2 cellular contexts compared by ENCODE assay signal in the genomic region with DNA sequence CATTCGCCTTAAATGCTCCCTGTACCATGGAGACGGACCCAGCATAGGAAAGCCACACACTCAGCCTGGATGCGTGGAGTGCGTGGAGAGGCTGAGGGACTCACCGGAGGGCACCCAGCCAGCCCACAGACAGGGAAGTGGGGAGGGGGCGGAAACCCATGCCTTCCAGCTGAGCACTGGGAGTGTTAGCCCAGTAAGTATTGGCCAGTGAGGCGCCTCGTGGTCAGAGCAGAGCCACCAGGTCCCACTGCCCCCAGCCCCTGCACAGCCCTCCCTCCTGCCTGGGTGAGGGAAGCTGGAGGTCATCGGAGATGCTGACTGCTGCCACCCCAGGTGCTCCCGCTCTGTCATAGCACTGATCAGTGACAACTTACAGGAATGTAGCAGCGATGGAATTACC.
TF ChIP-seq lines count a peak whose summit lies in the region.

No MANE protein-coding gene starts in this region.

TF ChIP-seq in GM23338, 12 proteins besides CTCF, POLR2A, EP300 and RAD21 (continued from another document):
- TF ChIP-seq EZH2 (IDR thresholded peaks at IDR 0.05; ENCODE audit: low read depth, unreplicated experiment) (no peak), EZH2phosphoT487 (IDR thresholded peaks at IDR 0.05; ENCODE audit: unreplicated experiment) (no peak), JUNB (IDR thresholded peaks at IDR 0.05; ENCODE audit: unreplicated experiment) (no peak), NANOG (IDR thresholded peaks at IDR 0.05; ENCODE audit: borderline replicate concordance) (no peak), CREB1 (CRISPR knock-in tag; IDR thresholded peaks at IDR 0.05; ENCODE audit: low read depth) (no peak), ZNF331 (CRISPR knock-in tag; IDR thresholded peaks at IDR 0.05; ENCODE audit: low read depth) (no peak)
- TF ChIP-seq, protein P1, sequence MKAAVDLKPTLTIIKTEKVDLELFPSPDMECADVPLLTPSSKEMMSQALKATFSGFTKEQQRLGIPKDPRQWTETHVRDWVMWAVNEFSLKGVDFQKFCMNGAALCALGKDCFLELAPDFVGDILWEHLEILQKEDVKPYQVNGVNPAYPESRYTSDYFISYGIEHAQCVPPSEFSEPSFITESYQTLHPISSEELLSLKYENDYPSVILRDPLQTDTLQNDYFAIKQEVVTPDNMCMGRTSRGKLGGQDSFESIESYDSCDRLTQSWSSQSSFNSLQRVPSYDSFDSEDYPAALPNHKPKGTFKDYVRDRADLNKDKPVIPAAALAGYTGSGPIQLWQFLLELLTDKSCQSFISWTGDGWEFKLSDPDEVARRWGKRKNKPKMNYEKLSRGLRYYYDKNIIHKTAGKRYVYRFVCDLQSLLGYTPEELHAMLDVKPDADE (IDR thresholded peaks at IDR 0.05) = no peak
- TF ChIP-seq, protein P2, sequence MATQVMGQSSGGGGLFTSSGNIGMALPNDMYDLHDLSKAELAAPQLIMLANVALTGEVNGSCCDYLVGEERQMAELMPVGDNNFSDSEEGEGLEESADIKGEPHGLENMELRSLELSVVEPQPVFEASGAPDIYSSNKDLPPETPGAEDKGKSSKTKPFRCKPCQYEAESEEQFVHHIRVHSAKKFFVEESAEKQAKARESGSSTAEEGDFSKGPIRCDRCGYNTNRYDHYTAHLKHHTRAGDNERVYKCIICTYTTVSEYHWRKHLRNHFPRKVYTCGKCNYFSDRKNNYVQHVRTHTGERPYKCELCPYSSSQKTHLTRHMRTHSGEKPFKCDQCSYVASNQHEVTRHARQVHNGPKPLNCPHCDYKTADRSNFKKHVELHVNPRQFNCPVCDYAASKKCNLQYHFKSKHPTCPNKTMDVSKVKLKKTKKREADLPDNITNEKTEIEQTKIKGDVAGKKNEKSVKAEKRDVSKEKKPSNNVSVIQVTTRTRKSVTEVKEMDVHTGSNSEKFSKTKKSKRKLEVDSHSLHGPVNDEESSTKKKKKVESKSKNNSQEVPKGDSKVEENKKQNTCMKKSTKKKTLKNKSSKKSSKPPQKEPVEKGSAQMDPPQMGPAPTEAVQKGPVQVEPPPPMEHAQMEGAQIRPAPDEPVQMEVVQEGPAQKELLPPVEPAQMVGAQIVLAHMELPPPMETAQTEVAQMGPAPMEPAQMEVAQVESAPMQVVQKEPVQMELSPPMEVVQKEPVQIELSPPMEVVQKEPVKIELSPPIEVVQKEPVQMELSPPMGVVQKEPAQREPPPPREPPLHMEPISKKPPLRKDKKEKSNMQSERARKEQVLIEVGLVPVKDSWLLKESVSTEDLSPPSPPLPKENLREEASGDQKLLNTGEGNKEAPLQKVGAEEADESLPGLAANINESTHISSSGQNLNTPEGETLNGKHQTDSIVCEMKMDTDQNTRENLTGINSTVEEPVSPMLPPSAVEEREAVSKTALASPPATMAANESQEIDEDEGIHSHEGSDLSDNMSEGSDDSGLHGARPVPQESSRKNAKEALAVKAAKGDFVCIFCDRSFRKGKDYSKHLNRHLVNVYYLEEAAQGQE (IDR thresholded peaks at IDR 0.05; ENCODE audit: unreplicated experiment) = no peak
- TF ChIP-seq, protein P3, sequence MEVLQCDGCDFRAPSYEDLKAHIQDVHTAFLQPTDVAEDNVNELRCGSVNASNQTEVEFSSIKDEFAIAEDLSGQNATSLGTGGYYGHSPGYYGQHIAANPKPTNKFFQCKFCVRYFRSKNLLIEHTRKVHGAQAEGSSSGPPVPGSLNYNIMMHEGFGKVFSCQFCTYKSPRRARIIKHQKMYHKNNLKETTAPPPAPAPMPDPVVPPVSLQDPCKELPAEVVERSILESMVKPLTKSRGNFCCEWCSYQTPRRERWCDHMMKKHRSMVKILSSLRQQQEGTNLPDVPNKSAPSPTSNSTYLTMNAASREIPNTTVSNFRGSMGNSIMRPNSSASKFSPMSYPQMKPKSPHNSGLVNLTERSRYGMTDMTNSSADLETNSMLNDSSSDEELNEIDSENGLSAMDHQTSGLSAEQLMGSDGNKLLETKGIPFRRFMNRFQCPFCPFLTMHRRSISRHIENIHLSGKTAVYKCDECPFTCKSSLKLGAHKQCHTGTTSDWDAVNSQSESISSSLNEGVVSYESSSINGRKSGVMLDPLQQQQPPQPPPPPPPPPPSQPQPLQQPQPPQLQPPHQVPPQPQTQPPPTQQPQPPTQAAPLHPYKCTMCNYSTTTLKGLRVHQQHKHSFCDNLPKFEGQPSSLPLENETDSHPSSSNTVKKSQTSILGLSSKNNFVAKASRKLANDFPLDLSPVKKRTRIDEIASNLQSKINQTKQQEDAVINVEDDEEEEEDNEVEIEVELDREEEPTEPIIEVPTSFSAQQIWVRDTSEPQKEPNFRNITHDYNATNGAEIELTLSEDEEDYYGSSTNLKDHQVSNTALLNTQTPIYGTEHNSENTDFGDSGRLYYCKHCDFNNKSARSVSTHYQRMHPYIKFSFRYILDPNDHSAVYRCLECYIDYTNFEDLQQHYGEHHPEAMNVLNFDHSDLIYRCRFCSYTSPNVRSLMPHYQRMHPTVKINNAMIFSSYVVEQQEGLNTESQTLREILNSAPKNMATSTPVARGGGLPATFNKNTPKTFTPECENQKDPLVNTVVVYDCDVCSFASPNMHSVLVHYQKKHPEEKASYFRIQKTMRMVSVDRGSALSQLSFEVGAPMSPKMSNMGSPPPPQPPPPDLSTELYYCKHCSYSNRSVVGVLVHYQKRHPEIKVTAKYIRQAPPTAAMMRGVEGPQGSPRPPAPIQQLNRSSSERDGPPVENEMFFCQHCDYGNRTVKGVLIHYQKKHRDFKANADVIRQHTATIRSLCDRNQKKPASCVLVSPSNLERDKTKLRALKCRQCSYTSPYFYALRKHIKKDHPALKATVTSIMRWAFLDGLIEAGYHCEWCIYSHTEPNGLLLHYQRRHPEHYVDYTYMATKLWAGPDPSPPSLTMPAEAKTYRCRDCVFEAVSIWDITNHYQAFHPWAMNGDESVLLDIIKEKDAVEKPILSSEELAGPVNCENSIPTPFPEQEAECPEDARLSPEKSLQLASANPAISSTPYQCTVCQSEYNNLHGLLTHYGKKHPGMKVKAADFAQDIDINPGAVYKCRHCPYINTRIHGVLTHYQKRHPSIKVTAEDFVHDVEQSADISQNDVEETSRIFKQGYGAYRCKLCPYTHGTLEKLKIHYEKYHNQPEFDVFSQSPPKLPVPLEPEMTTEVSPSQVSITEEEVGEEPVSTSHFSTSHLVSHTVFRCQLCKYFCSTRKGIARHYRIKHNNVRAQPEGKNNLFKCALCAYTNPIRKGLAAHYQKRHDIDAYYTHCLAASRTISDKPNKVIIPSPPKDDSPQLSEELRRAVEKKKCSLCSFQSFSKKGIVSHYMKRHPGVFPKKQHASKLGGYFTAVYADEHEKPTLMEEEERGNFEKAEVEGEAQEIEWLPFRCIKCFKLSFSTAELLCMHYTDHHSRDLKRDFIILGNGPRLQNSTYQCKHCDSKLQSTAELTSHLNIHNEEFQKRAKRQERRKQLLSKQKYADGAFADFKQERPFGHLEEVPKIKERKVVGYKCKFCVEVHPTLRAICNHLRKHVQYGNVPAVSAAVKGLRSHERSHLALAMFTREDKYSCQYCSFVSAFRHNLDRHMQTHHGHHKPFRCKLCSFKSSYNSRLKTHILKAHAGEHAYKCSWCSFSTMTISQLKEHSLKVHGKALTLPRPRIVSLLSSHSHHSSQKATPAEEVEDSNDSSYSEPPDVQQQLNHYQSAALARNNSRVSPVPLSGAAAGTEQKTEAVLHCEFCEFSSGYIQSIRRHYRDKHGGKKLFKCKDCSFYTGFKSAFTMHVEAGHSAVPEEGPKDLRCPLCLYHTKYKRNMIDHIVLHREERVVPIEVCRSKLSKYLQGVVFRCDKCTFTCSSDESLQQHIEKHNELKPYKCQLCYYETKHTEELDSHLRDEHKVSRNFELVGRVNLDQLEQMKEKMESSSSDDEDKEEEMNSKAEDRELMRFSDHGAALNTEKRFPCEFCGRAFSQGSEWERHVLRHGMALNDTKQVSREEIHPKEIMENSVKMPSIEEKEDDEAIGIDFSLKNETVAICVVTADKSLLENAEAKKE (CRISPR knock-in tag; IDR thresholded peaks at IDR 0.05) = no peak

TF ChIP-seq in endothelial cell of umbilical vein, 7 proteins besides CTCF, POLR2A, EP300 and RAD21 (continued from another document):
- TF ChIP-seq MYC (IDR thresholded peaks at IDR 0.05; ENCODE audit: low read depth, low read length) = no peak
- TF ChIP-seq EZH2 (IDR thresholded peaks at IDR 0.05; ENCODE audit: borderline replicate concordance, low read depth, low read length, severe bottlenecking) = no peak
- TF ChIP-seq JUN (IDR thresholded peaks at IDR 0.05; ENCODE audit: borderline replicate concordance, insufficient read depth, insufficient read length, low read depth) = no peak
- TF ChIP-seq, protein P4, sequence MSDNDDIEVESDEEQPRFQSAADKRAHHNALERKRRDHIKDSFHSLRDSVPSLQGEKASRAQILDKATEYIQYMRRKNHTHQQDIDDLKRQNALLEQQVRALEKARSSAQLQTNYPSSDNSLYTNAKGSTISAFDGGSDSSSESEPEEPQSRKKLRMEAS (IDR thresholded peaks at IDR 0.05; ENCODE audit: insufficient read depth, insufficient read length) = no peak
- TF ChIP-seq FOS (IDR thresholded peaks at IDR 0.05; ENCODE audit: borderline replicate concordance, insufficient read depth, low read length) = no peak
